In the genomic region with DNA sequence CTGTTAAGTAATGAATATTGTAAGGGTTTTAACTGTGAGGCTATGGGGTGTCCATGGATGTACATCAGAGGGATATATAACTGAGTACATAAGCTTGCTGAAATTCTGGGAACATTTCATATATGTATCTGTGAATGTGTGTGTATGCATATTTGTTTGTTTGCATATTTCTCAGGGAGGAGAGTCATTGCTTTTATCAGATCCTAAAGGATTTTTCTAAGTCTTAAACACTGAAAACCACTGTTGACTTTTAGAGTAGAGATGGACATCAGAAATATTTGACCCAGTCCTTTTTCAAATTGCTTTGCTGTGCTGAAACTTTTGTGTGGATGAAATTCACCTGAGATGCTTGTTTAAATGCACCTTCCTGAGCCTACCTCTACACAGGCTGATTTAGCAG, we compare ENCODE assay signal across 25 cellular contexts.
"Had no signal": no experiment of that assay in that cellular context is flagged by ENCODE, and none has a peak within 500 bp of the region (broad histone marks: within the 10 kb centered on the region; RNA-seq: fewer than 3 reads in every experiment).

No MANE protein-coding gene starts in this region.

- H3K4me3 Mint-ChIP-seq: dendritic cell treated with granulocyte-macrophage colony-stimulating factor and Interleukin-4, amounts not matched to agents 40 ng/mL and 50 ng/mL, for 4 days; effector memory CD8-positive, alpha-beta T cell; endodermal cell had no signal

- H3K36me3 ChIP-seq: colonic mucosa, esophagus muscularis mucosa, esophagus squamous epithelium, gastrocnemius medialis, gastroesophageal sphincter, heart left ventricle, heart right ventricle had no signal

- H3K27me3 ChIP-seq: colonic mucosa, dorsolateral prefrontal cortex, esophagus muscularis mucosa, esophagus squamous epithelium, foreskin keratinocyte, gastrocnemius medialis, gastroesophageal sphincter, heart left ventricle, heart right ventricle had no signal

- H3K4me3 ChIP-seq: colonic mucosa, coronary artery, dorsolateral prefrontal cortex, esophagus muscularis mucosa, esophagus squamous epithelium, gastrocnemius medialis, gastroesophageal sphincter, heart left ventricle, heart right ventricle had no signal

- H3K27ac Mint-ChIP-seq: dendritic cell treated with granulocyte-macrophage colony-stimulating factor and Interleukin-4, amounts not matched to agents 40 ng/mL and 50 ng/mL, for 4 days; effector memory CD8-positive, alpha-beta T cell; endodermal cell had no signal

- H3K27me3 Mint-ChIP-seq: dendritic cell treated with granulocyte-macrophage colony-stimulating factor and Interleukin-4, amounts not matched to agents 40 ng/mL and 50 ng/mL, for 4 days; effector memory CD8-positive, alpha-beta T cell had no signal

- H3K4me1 Mint-ChIP-seq: endodermal cell had no signal

- H3K9me3 ChIP-seq: colonic mucosa, esophagus muscularis mucosa, esophagus squamous epithelium, gastrocnemius medialis, gastroesophageal sphincter, heart right ventricle had no signal

- DNase-seq: colonic mucosa; cortex of kidney; dermis blood vessel endothelial cell; dorsolateral prefrontal cortex; effector CD4-positive, alpha-beta T cell; effector CD8-positive, alpha-beta T cell; effector memory CD4-positive, alpha-beta T cell; effector memory CD8-positive, alpha-beta T cell; endodermal cell; erythroblast; esophagus squamous epithelium; foreskin fibroblast; foreskin keratinocyte; foreskin melanocyte; gastrocnemius medialis; glutamatergic neuron; head of caudate nucleus; heart left ventricle; heart right ventricle had no signal

- H3K27ac ChIP-seq: colonic mucosa, coronary artery, dorsolateral prefrontal cortex, epithelial cell of prostate, esophagus muscularis mucosa, esophagus squamous epithelium, foreskin keratinocyte, gastrocnemius medialis, gastroesophageal sphincter, heart left ventricle, heart right ventricle had no signal

- ATAC-seq: effector memory CD8-positive, alpha-beta T cell; esophagus mucosa; foreskin keratinocyte; gastrocnemius medialis; gastroesophageal sphincter; heart left ventricle; heart right ventricle had no signal

- H3K4me1 ChIP-seq: colonic mucosa, esophagus muscularis mucosa, gastrocnemius medialis, gastroesophageal sphincter, heart left ventricle, heart right ventricle had no signal
